In genomic region chr3:140006331-140006730, GRCh38 we compare ENCODE assay signal across 23 cellular contexts.
"Had no signal": no experiment of that assay in that cellular context is flagged by ENCODE, and none has a peak within 500 bp of the region (broad histone marks: within the 10 kb centered on the region; RNA-seq: fewer than 3 reads in every experiment).

No MANE protein-coding gene starts in this region.

- H3K4me3 ChIP-seq: left ventricle myocardium inferior, ovary, right lobe of liver, thoracic aorta had no signal

- H3K9me3 ChIP-seq: ovary, right lobe of liver, thoracic aorta had no signal

- H3K27ac Mint-ChIP-seq: activated naive CD8-positive, alpha-beta T cell treated with anti-CD3 and anti-CD28 coated beads for 36 hours; activated T-cell treated with anti-CD3 and anti-CD28 coated beads, Interleukin-2, amount 50 U/mL, for 24 hours; activated T-helper 2 cell treated with anti-CD3 and anti-CD28 coated beads, Interferon-gamma antibody, Interleukin-2, Interleukin-4, amounts not matched to agents 10 μg/mL and 5 μg/mL and 100 μg/mL, durations not matched to agents 14 hours and 24 hours and 36 hours; effector memory CD8-positive, alpha-beta T cell; mesothelial cell of epicardium; natural killer cell treated with Interleukin-12 subunit alpha and Interleukin-12 subunit beta and Interleukin-15 and Interleukin-18, amount 100 ng/mL, for 72 hours; T-cell; T-helper 2 cell treated with Interferon-gamma antibody and Interleukin-4, amounts not matched to agents 5 μg/mL and 100 μg/mL, for 36 hours; type B pancreatic cell; WTC11 had no signal

- H3K4me3 Mint-ChIP-seq: activated naive CD8-positive, alpha-beta T cell treated with anti-CD3 and anti-CD28 coated beads for 36 hours; activated T-cell treated with anti-CD3 and anti-CD28 coated beads, Interleukin-2, amount 50 U/mL, for 24 hours; effector memory CD8-positive, alpha-beta T cell; mesothelial cell of epicardium; natural killer cell treated with Interleukin-12 subunit alpha and Interleukin-12 subunit beta and Interleukin-15 and Interleukin-18, amount 100 ng/mL, for 72 hours; T-cell; T-helper 2 cell treated with Interferon-gamma antibody and Interleukin-4, amounts not matched to agents 5 μg/mL and 100 μg/mL, for 36 hours; type B pancreatic cell; WTC11 had no signal

- H3K9me3 Mint-ChIP-seq: activated naive CD8-positive, alpha-beta T cell treated with anti-CD3 and anti-CD28 coated beads for 36 hours; activated T-cell treated with anti-CD3 and anti-CD28 coated beads, Interleukin-2, amount 50 U/mL, for 24 hours; activated T-helper 2 cell treated with anti-CD3 and anti-CD28 coated beads, Interferon-gamma antibody, Interleukin-2, Interleukin-4, amounts not matched to agents 10 μg/mL and 5 μg/mL and 100 μg/mL, durations not matched to agents 14 hours and 24 hours and 36 hours; effector memory CD8-positive, alpha-beta T cell; natural killer cell treated with Interleukin-12 subunit alpha and Interleukin-12 subunit beta and Interleukin-15 and Interleukin-18, amount 100 ng/mL, for 72 hours; T-cell; T-helper 2 cell treated with Interferon-gamma antibody and Interleukin-4, amounts not matched to agents 5 μg/mL and 100 μg/mL, for 36 hours; WTC11 had no signal

- DNase-seq: activated CD8-positive, alpha-beta memory T cell treated with anti-CD3 and anti-CD28 coated beads, Interleukin-2, amount 50 U/mL, for 4 hours; activated naive CD4-positive, alpha-beta T cell treated with Interleukin-2 at 50 U/mL for 16 hours; activated naive CD8-positive, alpha-beta T cell treated with anti-CD3 and anti-CD28 coated beads for 36 hours; activated T-cell treated with anti-CD3 and anti-CD28 coated beads, Interleukin-2, amount 50 U/mL, for 24 hours; central memory CD4-positive, alpha-beta T cell; effector memory CD8-positive, alpha-beta T cell; glutamatergic neuron; hippocampal formation; left ventricle myocardium inferior; mammary epithelial cell; ovary; right lobe of liver; small intestine; stimulated activated CD4-positive, alpha-beta T cell treated with anti-CD3 and anti-CD28 coated beads, Interleukin-2, amount 100 ng/mL, for 24 hours; stimulated activated naive CD4-positive, alpha-beta T cell; T-cell had no signal

- H3K36me3 ChIP-seq: left ventricle myocardium inferior, ovary, right lobe of liver, thoracic aorta had no signal

- H3K27me3 ChIP-seq: ovary, right lobe of liver had no signal

- H3K36me3 Mint-ChIP-seq: activated naive CD8-positive, alpha-beta T cell treated with anti-CD3 and anti-CD28 coated beads for 36 hours; mesothelial cell of epicardium; natural killer cell treated with Interleukin-12 subunit alpha and Interleukin-12 subunit beta and Interleukin-15 and Interleukin-18, amount 100 ng/mL, for 72 hours; T-cell; type B pancreatic cell; WTC11 had no signal

- H3K4me1 Mint-ChIP-seq: activated naive CD8-positive, alpha-beta T cell treated with anti-CD3 and anti-CD28 coated beads for 36 hours; mesothelial cell of epicardium; T-cell; WTC11 had no signal

- H3K27ac ChIP-seq: left ventricle myocardium inferior, ovary, right lobe of liver, thoracic aorta had no signal
